Comparison of ENCODE assay signal across 17 cellular contexts in genomic region chr1:51898090-51898734, GRCh38. TPM values are rescaled to one million over a fixed set of nuclear protein-coding genes. Genes with fewer than 3 reads are reported as not detected.
DNase-seq lines count a peak whose midpoint lies in the region; ATAC-seq and TF ChIP-seq lines count a peak whose summit lies in the region.
"Had no signal": no experiment of that assay in that cellular context is flagged by ENCODE, and none has a peak within 500 bp of the region (broad histone marks: within the 10 kb centered on the region; RNA-seq: fewer than 3 reads in every experiment).

No MANE protein-coding gene starts in this region.

- peaks cover 0 to 7% of the 10 kb centered on the region in 2 experiments; a peak in 1 of 4 replicates for H3K79me1 ChIP-seq in IMR-90 (ENCODE audit: low read depth in 1 of 2, low read length in 2 of 2)

- no peak for TF ChIP-seq EP300 in esophagus muscularis mucosa (IDR thresholded peaks at IDR 0.05)

- TF ChIP-seq RAD21 in IMR-90 (IDR thresholded peaks at IDR 0.05; ENCODE audit: low read length), result no peak

- no peaks in the 10 kb centered on the region for H3K36me3 ChIP-seq in IMR-90 (ENCODE audit: control insufficient read depth, insufficient read depth, low read length)
- no peaks in the 10 kb centered on the region for H3K36me3 ChIP-seq in brain microvascular endothelial cell (replicated peaks)
- H3K36me3 ChIP-seq in kidney epithelial cell (ENCODE audit: control insufficient read depth, insufficient read depth, low read length), result no peaks in the 10 kb centered on the region
- no peaks in the 10 kb centered on the region for H3K36me3 ChIP-seq in esophagus muscularis mucosa
- H3K36me3 ChIP-seq: Peyer's patch had no signal

- CTCF ChIA-PET in IMR-90 (lab: Yijun Ruan, JAX), result interaction anchor here (0.6 to 2.7 kb wide), 11 partner anchors 7 to 652 kb away, joined by 3 to 21 read pairs (median 3); no protein-coding TSS in a partner anchor

- H3K4me1 Mint-ChIP-seq in immature natural killer cell, result no peaks in the 10 kb centered on the region

- no peak overlapping the region for H3K4me3 Mint-ChIP-seq in immature natural killer cell
- H3K4me3 Mint-ChIP-seq: activated naive CD8-positive, alpha-beta T cell had no signal

- peak overlapping the region; percentile 100 for H2BK120ac ChIP-seq in IMR-90 (ENCODE audit: low read depth, low read length)

- peak overlapping the region; percentile 99 for H3K18ac ChIP-seq in IMR-90 (ENCODE audit: low read depth, low read length)

- peak overlapping the region; percentile 99 for H3K23ac ChIP-seq in IMR-90 (ENCODE audit: low read depth, low read length)

- peak overlapping the region; percentile 100 for H3K14ac ChIP-seq in IMR-90 (replicated peaks; ENCODE audit: low read depth, low read length)

- peak overlapping the region; percentile 99 for H3K4ac ChIP-seq in IMR-90 (ENCODE audit: low read depth, low read length)

- peaks cover 6% of the 10 kb centered on the region for H3K9me1 ChIP-seq in IMR-90 (ENCODE audit: insufficient read depth, low read length)

- peak overlapping the region; percentile 100 for H2BK20ac ChIP-seq in IMR-90 (ENCODE audit: low read depth, low read length)

- peak overlapping the region; percentile 27; the same call in 1 of the 2 replicates for H3K9ac ChIP-seq in IMR-90 (ENCODE audit: low read depth, low read length)

- H3K27me3 Mint-ChIP-seq in immature natural killer cell (ENCODE audit: low read depth in 3 of 3), result peaks cover 11 to 38% (median 13%) of the 10 kb centered on the region in 3 donors

- no peaks in the 10 kb centered on the region for H4K20me1 ChIP-seq in IMR-90 (ENCODE audit: insufficient read depth, low read length)

- no peak overlapping the region for H2AK9ac ChIP-seq in IMR-90 (replicated peaks; ENCODE audit: low read depth, low read length, poor library complexity)

- no peak overlapping the region for H3K27ac Mint-ChIP-seq in immature natural killer cell
- H3K27ac Mint-ChIP-seq: activated naive CD8-positive, alpha-beta T cell had no signal

- no peaks in the 10 kb centered on the region for H3K36me3 Mint-ChIP-seq in immature natural killer cell
- H3K36me3 Mint-ChIP-seq: activated naive CD8-positive, alpha-beta T cell had no signal

- POLR2A ChIA-PET in IMR-90 (lab: Charles Lee; ENCODE audit: unreplicated experiment), result interaction anchor here (0.6 to 1.1 kb wide), 3 partner anchors 19 to 91 kb away, joined by 3 read pairs; no protein-coding TSS in a partner anchor

- H2BK15ac ChIP-seq in IMR-90 (ENCODE audit: low read depth, low read length), result peak overlapping the region; percentile 82

- peaks cover 14% of the 10 kb centered on the region for H3K4me1 ChIP-seq in IMR-90 (ENCODE audit: control insufficient read depth, insufficient read depth, low read length)
- no peaks in the 10 kb centered on the region for H3K4me1 ChIP-seq in esophagus muscularis mucosa
- H3K4me1 ChIP-seq: Peyer's patch had no signal

- no peak for TF ChIP-seq CTCF in IMR-90 (conservative IDR thresholded peaks at IDR 0.05; ENCODE audit: low read depth, low read length)
- TF ChIP-seq CTCF in brain microvascular endothelial cell (IDR thresholded peaks at IDR 0.05; ENCODE audit: low read depth, low read length, missing control alignments), result no peak
- TF ChIP-seq CTCF in kidney epithelial cell (IDR thresholded peaks at IDR 0.05; ENCODE audit: insufficient read depth, low read length, poor library complexity, severe bottlenecking), result no peak
- TF ChIP-seq CTCF in esophagus muscularis mucosa (IDR thresholded peaks at IDR 0.05), result no peak

- dilution Hi-C loops in IMR-90 (cut with HindIII; ENCODE audit: low sequenced_read_pairs, unreplicated experiment), result no loop called here

- H2AK5ac ChIP-seq in IMR-90 (ENCODE audit: low read depth, low read length), result peak overlapping the region; percentile 87

- BruUV-seq in IMR-90 (replicated peaks; lab: Mats Ljungman, UMichigan), result no TSS peak

- no peaks in the 10 kb centered on the region for H3K27me3 ChIP-seq in IMR-90 (ENCODE audit: control insufficient read depth, insufficient read depth, low read length)
- H3K27me3 ChIP-seq in brain microvascular endothelial cell (replicated peaks), result no peaks in the 10 kb centered on the region
- H3K27me3 ChIP-seq in kidney epithelial cell (ENCODE audit: control insufficient read depth, insufficient read depth, low read length), result no peaks in the 10 kb centered on the region
- peaks cover 0 to 70% (median 4%) of the 10 kb centered on the region in 4 donors for H3K27me3 ChIP-seq in esophagus muscularis mucosa
- H3K27me3 ChIP-seq: Peyer's patch had no signal

- DNase-seq in AG08395 (ENCODE audit: low spot score) (peak; percentile 79), IMR-90 (peak; percentile 97), brain microvascular endothelial cell (peak; percentile 84), kidney epithelial cell (ENCODE audit: low read depth) (peak; percentile 52), immature natural killer cell (no peak), esophagus muscularis mucosa (ENCODE audit: extremely low spot score) (no peak), NCI-H82 (lab: John Stamatoyannopoulos, UW) (no peak)
- no peak for DNase-seq in stimulated activated CD4-positive, alpha-beta T cell treated with anti-CD3 and anti-CD28 coated beads, Interleukin-15, amount 100 ng/mL, for 24 hours
- DNase-seq: GF-D8; hypothalamus; mesendoderm; Peyer's patch; posterior cingulate gyrus; stimulated activated CD4-positive, alpha-beta T cell treated with anti-CD3 and anti-CD28 coated beads, Interleukin-4, amount 100 ng/mL, for 1 hour; stimulated activated naive CD4-positive, alpha-beta T cell had no signal

- no peak overlapping the region for H2AFZ ChIP-seq in IMR-90 (replicated peaks; ENCODE audit: low read length, poor library complexity)

- intact Hi-C loops in IMR-90 (cut with micrococcal nuclease), result loop anchor here (5.0 kb wide), 1 partner anchor 384 kb away; no protein-coding TSS in a partner anchor
- intact Hi-C loops in esophagus muscularis mucosa (cut with DNase I), result loop anchor here (2.0 kb wide), 1 partner anchor 103 kb away; no protein-coding TSS in a partner anchor

- H3K9me3 ChIP-seq in IMR-90 (ENCODE audit: control insufficient read depth, insufficient read depth, low read length) (no peaks in the 10 kb centered on the region), esophagus muscularis mucosa (no peaks in the 10 kb centered on the region)
- H3K9me3 ChIP-seq: Peyer's patch had no signal

- WGBS in IMR-90 (ENCODE audit: extremely low coverage in 2 of 2, insufficient read length in 1 of 2), 2 experiments, result 12% methylated on average over 3 of the region's 6 CpGs; no CpG with 5 or more reads in 1 of the 2 experiments
- 62% methylated on average over 6 of the region's 6 CpGs for WGBS in esophagus muscularis mucosa

- H3K27ac ChIP-seq in IMR-90 (ENCODE audit: insufficient read depth, low read length) (peak overlapping the region; percentile 96), brain microvascular endothelial cell (peak overlapping the region; percentile 93), esophagus muscularis mucosa (replicated peaks in 1 of 4) (no peak overlapping the region)
- H3K27ac ChIP-seq: C4-2B, Peyer's patch had no signal

- H2BK5ac ChIP-seq in IMR-90 (ENCODE audit: low read depth, low read length, poor library complexity, severe bottlenecking), result peak overlapping the region; percentile 100

- peak; percentile 48 for ATAC-seq in IMR-90 (ENCODE audit: low read depth)

- H4K91ac ChIP-seq in IMR-90 (ENCODE audit: insufficient read depth, low read depth, low read length), result peak overlapping the region; percentile 98

- H3K9me3 Mint-ChIP-seq in immature natural killer cell, result no peaks in the 10 kb centered on the region

- H3K56ac ChIP-seq in IMR-90 (ENCODE audit: extremely low read depth, insufficient read depth, low read length), result peak overlapping the region; percentile 95

- H3K4me3 ChIP-seq in IMR-90 (ENCODE audit: insufficient read depth, low read depth, low read length) (no peak overlapping the region), brain microvascular endothelial cell (ENCODE audit: low read depth, low read length) (no peak overlapping the region), kidney epithelial cell (ENCODE audit: low read depth, low read length) (no peak overlapping the region), esophagus muscularis mucosa (no peak overlapping the region)
- H3K4me3 ChIP-seq: Peyer's patch had no signal

- TF ChIP-seq POLR2A in IMR-90 (IDR thresholded peaks at IDR 0.05; ENCODE audit: low read depth, low read length), result no peak
- TF ChIP-seq POLR2A in esophagus muscularis mucosa (IDR thresholded peaks at IDR 0.05; ENCODE audit: low read depth), result no peak

- H4K8ac ChIP-seq in IMR-90 (ENCODE audit: low read depth in 2 of 2, low read length in 2 of 2), result peak overlapping the region; percentile 78 to 95

- H4K5ac ChIP-seq in IMR-90 (ENCODE audit: low read depth, low read length), result peak overlapping the region; percentile 88

- peak overlapping the region; percentile 56; the same call in 1 of the 2 replicates for H3K4me2 ChIP-seq in IMR-90 (ENCODE audit: low read depth, low read length)

- in situ Hi-C loops in IMR-90 (cut with MboI; ENCODE audit: low sequenced_read_pairs) (loop anchor here (5.0 to 25.0 kb wide), 2 partner anchors 99 to 389 kb away; no protein-coding TSS in a partner anchor), brain microvascular endothelial cell (cut with HindIII; ENCODE audit: low pct_ligation_motif_present, low sequenced_read_pairs) (no loop called here)

TF ChIP-seq in IMR-90, 13 proteins besides CTCF, POLR2A, EP300 and RAD21:
- TF ChIP-seq RCOR1 (IDR thresholded peaks at IDR 0.05; ENCODE audit: insufficient replicate concordance, low read length) (no peak), CEBPB (IDR thresholded peaks at IDR 0.05; ENCODE audit: low read depth, low read length) (peak; percentile 79), FOS (IDR thresholded peaks at IDR 0.05; ENCODE audit: low read depth, low read length) (peak; percentile 39; the same call in 1 of the 2 replicates), CHD1 (IDR thresholded peaks at IDR 0.05; ENCODE audit: low read depth, low read length) (0 out of 2 replicates have a peak, but pooled peaks have one; percentile 33)

RNA-seq across cellular contexts. Expression of gene NRDC, which starts 19.7 kb away (rescaled TPM):
- total RNA-seq in IMR-90 (2012; rRNA removed), result 75.8 and 78.0 TPM in 2 replicates
- 72.3 and 84.7 TPM in 2 replicates for polyA plus RNA-seq in IMR-90 (2012; rRNA removed)
- polyA plus RNA-seq in IMR-90 (2012; cell fraction: cytosol; rRNA removed), result 38.5 and 39.4 TPM in 2 replicates
- polyA plus RNA-seq in IMR-90 (2012; cell fraction: nucleus; rRNA removed; ENCODE audit: low replicate concordance), result 86.8 and 152 TPM in 2 replicates
- total RNA-seq in kidney epithelial cell, result 59.8 and 62.2 TPM in 2 replicates
- polyA plus RNA-seq in immature natural killer cell, result 100 to 1,000 TPM in 1 of 3 donors, 10 to 100 TPM in 2; 66.2 to 101 (median 82.2) TPM
- total RNA-seq in esophagus muscularis mucosa, result 10 to 100 TPM; 53.3 to 61.5 (median 57.9) TPM

Comparison
In these comparisons a context has a peak if more than half of its experiments do, and no peak if none do; other contexts are left out.
1. DNase-seq: peak in AG08395 (single experiment), IMR-90 (single experiment), brain microvascular endothelial cell (single experiment) and kidney epithelial cell (single experiment); none in stimulated activated CD4-positive, alpha-beta T cell treated with anti-CD3 and anti-CD28 coated beads, Interleukin-15, amount 100 ng/mL, for 24 hours (single experiment), immature natural killer cell (0 of 3), esophagus muscularis mucosa (single experiment) and NCI-H82 (single experiment).
2. H3K27ac ChIP-seq: peak in IMR-90 (single experiment) and brain microvascular endothelial cell (single experiment); none in esophagus muscularis mucosa (0 of 4).